Comparison of ENCODE assay signal across 8 cellular contexts in the genomic region with DNA sequence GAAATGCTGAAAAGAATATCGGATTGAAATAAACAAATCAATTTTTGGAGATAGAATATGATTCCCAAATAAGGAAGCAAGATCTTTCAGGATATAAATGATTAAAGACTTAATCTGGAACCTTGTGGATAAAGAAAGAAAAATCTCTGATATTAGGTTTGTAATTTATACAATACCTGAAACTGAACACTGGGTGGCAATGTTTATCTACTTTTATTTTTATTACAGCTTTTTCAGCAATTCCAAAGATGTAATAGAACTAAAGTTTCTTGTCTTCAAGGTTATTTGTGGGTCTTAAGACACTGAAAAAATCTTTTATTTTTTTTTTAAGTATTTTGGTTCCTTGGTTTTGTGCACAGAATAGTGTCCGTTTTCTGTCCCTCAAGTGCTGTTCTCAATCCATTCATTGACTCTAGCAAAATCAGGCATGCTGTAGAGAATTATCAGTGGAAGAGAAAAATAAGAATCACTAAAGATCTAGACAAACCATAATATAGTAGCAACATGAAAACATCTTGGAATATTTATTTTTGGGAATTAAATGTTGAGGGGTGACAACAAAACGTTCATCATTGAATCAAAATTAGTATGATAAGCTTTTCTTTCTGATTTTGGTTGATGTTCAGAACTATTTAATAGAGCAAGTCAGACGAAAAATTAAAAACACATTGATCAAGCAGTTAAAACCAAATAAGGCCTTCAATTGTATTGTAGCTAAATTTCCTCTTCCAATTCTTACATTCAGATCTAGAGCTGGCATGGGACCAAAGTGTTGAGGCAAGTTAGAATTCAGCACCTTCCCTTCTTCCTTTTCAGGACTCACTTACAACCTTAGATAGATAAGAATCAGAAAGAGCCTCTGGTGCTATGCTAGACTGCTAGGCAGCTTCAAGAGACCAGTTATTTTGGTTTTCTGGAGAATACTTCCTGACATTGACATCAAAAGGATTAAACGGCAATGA.
A peak's percentile ranks its signal among the peaks of the same experiment; 100 is the strongest.
DNase-seq lines count a peak whose midpoint lies in the region; ATAC-seq and FAIRE-seq lines count a peak whose summit lies in the region.

No MANE protein-coding gene starts in this region.

- H3K4me1 Mint-ChIP-seq in naive thymus-derived CD8-positive, alpha-beta T cell: no peaks in the 10 kb centered on the region

- FAIRE-seq in islet of Langerhans (lab: Jason Lieb, UNC): peak; percentile 99

- H3K36me3 Mint-ChIP-seq in naive thymus-derived CD8-positive, alpha-beta T cell: no peaks in the 10 kb centered on the region

- H3K4me3 ChIP-seq in MG63: no peak overlapping the region

- no peaks in the 10 kb centered on the region for H3K36me3 ChIP-seq in MG63

- H3K4me3 Mint-ChIP-seq in naive thymus-derived CD8-positive, alpha-beta T cell: no peak overlapping the region

- peaks cover 0 to 3% (median 0%) of the 10 kb centered on the region in 9 donors for H3K9me3 Mint-ChIP-seq in naive thymus-derived CD8-positive, alpha-beta T cell

- ATAC-seq in HG03457 (IDR thresholded peaks at IDR 0.05; ENCODE audit: unreplicated experiment) (peak; percentile 50), HG02973 (IDR thresholded peaks at IDR 0.05; ENCODE audit: unreplicated experiment) (no peak)
- no peak for ATAC-seq in naive thymus-derived CD8-positive, alpha-beta T cell

- in situ Hi-C loops in SK-MEL-5 (cut with HindIII; ENCODE audit: low pct_unique_long_range_greater_than_20kb, low sequenced_read_pairs): no loop called here

- peak; percentile 11 for DNase-seq in DMS53 treated with DMSO at 0.1 percent for 48 hours (lab: John Stamatoyannopoulos, UW; ENCODE audit: unreplicated experiment)
- DNase-seq in SK-MEL-5 (ENCODE audit: low read depth, low spot score): peak; percentile 53
- no peak for DNase-seq in naive thymus-derived CD8-positive, alpha-beta T cell
- no peak for DNase-seq in SHP77 treated with DMSO at 0.1 percent for 48 hours (lab: John Stamatoyannopoulos, UW)
- no peak for DNase-seq in MG63

- no peaks in the 10 kb centered on the region for H3K9me3 ChIP-seq in MG63

- H3K27me3 Mint-ChIP-seq in naive thymus-derived CD8-positive, alpha-beta T cell: no peaks in the 10 kb centered on the region

- H3K27me3 ChIP-seq in MG63: no peaks in the 10 kb centered on the region

- POLR2A ChIA-PET in naive thymus-derived CD8-positive, alpha-beta T cell (lab: Charles Lee): no interaction called here

- H3K27ac Mint-ChIP-seq in naive thymus-derived CD8-positive, alpha-beta T cell: no peak overlapping the region

Comparison
In these comparisons a context has a peak if more than half of its experiments do, and no peak if none do; other contexts are left out.
1. DNase-seq: peak in DMS53 treated with DMSO at 0.1 percent for 48 hours (single experiment) and SK-MEL-5 (single experiment); none in naive thymus-derived CD8-positive, alpha-beta T cell (0 of 10), SHP77 treated with DMSO at 0.1 percent for 48 hours (single experiment) and MG63 (single experiment).